In genomic region chr17:75289122-75289831, GRCh38 we compare ENCODE assay signal across 8 cellular contexts. TPM values are rescaled to one million over a fixed set of nuclear protein-coding genes. Genes with fewer than 3 reads are reported as not detected.
DNase-seq lines count a peak whose midpoint lies in the region; ATAC-seq and TF ChIP-seq lines count a peak whose summit lies in the region.

TSS of gene SLC25A19 (minus strand) at chr17:75289433. CDS start at chr17:75286764, 2,669 bp downstream.

- peak; percentile 6; the same call in 1 of the 2 replicates for TF ChIP-seq CTCF in AG09319 (IDR thresholded peaks at IDR 0.05; ENCODE audit: low read depth, low read length)
- TF ChIP-seq CTCF in activated B cell treated with CpG ODN at 0.5 μM for 24 hours (IDR thresholded peaks at IDR 0.05), result no peak
- peak in 9 of 11 experiments; percentile 14 to 61 (median 34) for TF ChIP-seq CTCF in spleen (IDR thresholded peaks at IDR 0.05 in 8 of 11, conservative IDR thresholded peaks at IDR 0.05 in 3 of 11)

- in situ Hi-C loops in GM18951 (cut with MboI; ENCODE audit: low sequenced_read_pairs, unreplicated experiment), result no loop called here

- peaks cover 37% of the 10 kb centered on the region for H3K36me3 Mint-ChIP-seq in activated B cell treated with CpG ODN at 0.5 μM for 24 hours (ENCODE audit: low read depth)
- peaks cover 0 to 2% (median 0%) of the 10 kb centered on the region in 3 donors for H3K36me3 Mint-ChIP-seq in immature natural killer cell

- peaks cover 52% of the 10 kb centered on the region for H3K4me1 Mint-ChIP-seq in activated B cell treated with CpG ODN at 0.5 μM for 24 hours
- peaks cover 15 to 24% of the 10 kb centered on the region in 2 donors for H3K4me1 Mint-ChIP-seq in immature natural killer cell

- H3K36me3 ChIP-seq in spleen, result peaks cover 0 to 23% (median 12%) of the 10 kb centered on the region in 6 donors

- POLR2A ChIA-PET in activated B cell treated with CpG ODN at 0.5 μM for 24 hours (lab: Charles Lee), result interaction anchor here (0.5 to 17.5 kb wide), 55 partner anchors 9 to 496 kb away, joined by 3 to 1048 read pairs (median 5); partner anchors contain the start of genes CDR2L, FDXR, GALK1 and GGA3

- peak within 1 kb of the TSS; percentile 100 for H3K27ac Mint-ChIP-seq in activated B cell treated with CpG ODN at 0.5 μM for 24 hours
- H3K27ac Mint-ChIP-seq in immature natural killer cell, result peak within 1 kb of the TSS; percentile 99 to 100 (median 100)

- H3K4me3 ChIP-seq in spleen, result peak within 1 kb of the TSS; percentile 56 to 95 (median 88)

- H3K4me3 Mint-ChIP-seq in activated B cell treated with CpG ODN at 0.5 μM for 24 hours (peak within 1 kb of the TSS; percentile 94), immature natural killer cell (peak within 1 kb of the TSS; percentile 98 to 100 (median 100))

- CTCF ChIA-PET in activated B cell treated with CpG ODN at 0.5 μM for 24 hours (lab: Charles Lee), result interaction anchor here (0.6 to 4.9 kb wide), 31 partner anchors 9 to 1096 kb away, joined by 3 to 49 read pairs (median 5); partner anchors contain the start of genes GGA3, GRB2, MIF4GD and MRPS7

- TF ChIP-seq POLR2A in GM18951 (IDR thresholded peaks at IDR 0.05; ENCODE audit: extremely low read depth, insufficient read depth, insufficient read length) (peak; percentile 94), spleen (IDR thresholded peaks at IDR 0.05) (peak; percentile 35 to 98 (median 89))

- H3K9me3 ChIP-seq in spleen, result no peaks in the 10 kb centered on the region

- DNase-seq in AG09319 (ENCODE audit: extremely low read depth, low read depth) (peak; percentile 97), NCI-H345 (lab: John Stamatoyannopoulos, UW) (peak; percentile 100), activated B cell treated with CpG ODN at 0.5 μM for 24 hours (peak; percentile 86), caudate nucleus (lab: John Stamatoyannopoulos, UW) (peak; percentile 46 to 99 (median 98)), immature natural killer cell (peak; percentile 96), spleen (peak; percentile 99)

- H3K27ac ChIP-seq in caudate nucleus (ENCODE audit: low read depth, low read length) (peak within 1 kb of the TSS; percentile 83), spleen (peak within 1 kb of the TSS; percentile 93 to 99 (median 98))

- H3K27me3 ChIP-seq in spleen (replicated peaks in 1 of 7), result no peaks in the 10 kb centered on the region

- peaks cover 10 to 68% (median 33%) of the 10 kb centered on the region in 6 donors for H3K4me1 ChIP-seq in spleen

- WGBS in spleen, 5 donors, result 0 to 1% (median 0%) methylated on average over 34 to 65 of the region's 65 CpGs

- H3K9me3 Mint-ChIP-seq in activated B cell treated with CpG ODN at 0.5 μM for 24 hours (no peaks in the 10 kb centered on the region), immature natural killer cell (no peaks in the 10 kb centered on the region)

- intact Hi-C loops in activated B cell treated with CpG ODN at 0.5 μM for 24 hours (cut with micrococcal nuclease) (loop anchor here (1.0 to 2.0 kb wide), 12 partner anchors 8 to 378 kb away; partner anchors contain the start of genes GGA3, GRB2, MIF4GD and MRPS7), spleen (cut with DNase I; ENCODE audit: low total_unique reads) (no loop called here)

- H3K27me3 Mint-ChIP-seq in activated B cell treated with CpG ODN at 0.5 μM for 24 hours, result no peaks in the 10 kb centered on the region
- H3K27me3 Mint-ChIP-seq in immature natural killer cell (ENCODE audit: low read depth in 3 of 3), result peaks cover 4 to 7% (median 6%) of the 10 kb centered on the region in 3 donors

- ATAC-seq in HG03196 (IDR thresholded peaks at IDR 0.05; ENCODE audit: unreplicated experiment) (peak; percentile 88), activated B cell treated with CpG ODN at 0.5 μM for 24 hours (ENCODE audit: low read depth) (peak; percentile 86)

RNA-seq across cellular contexts. Expression of gene SLC25A19, which starts in this region (rescaled TPM):
- total RNA-seq in activated B cell treated with CpG ODN at 0.5 μM for 24 hours, result 87.6 and 96.7 TPM in 2 replicates
- 10 to 100 TPM; 11.2 to 27.2 (median 21.0) TPM for polyA plus RNA-seq in immature natural killer cell
- total RNA-seq in spleen, result 10 to 100 TPM; 12.4 to 32.5 (median 19.1) TPM
- polyA plus RNA-seq in spleen, result 10 to 100 TPM; 18.5 to 21.2 (median 19.2) TPM

Comparison
In these comparisons a context has a peak if more than half of its experiments do, and no peak if none do; other contexts are left out.
1. Peak in every context shown above with its lines: DNase-seq, ATAC-seq, H3K4me3 ChIP-seq and H3K27ac ChIP-seq.